ENCODE assay signal across 1 cellular context in the genomic region with DNA sequence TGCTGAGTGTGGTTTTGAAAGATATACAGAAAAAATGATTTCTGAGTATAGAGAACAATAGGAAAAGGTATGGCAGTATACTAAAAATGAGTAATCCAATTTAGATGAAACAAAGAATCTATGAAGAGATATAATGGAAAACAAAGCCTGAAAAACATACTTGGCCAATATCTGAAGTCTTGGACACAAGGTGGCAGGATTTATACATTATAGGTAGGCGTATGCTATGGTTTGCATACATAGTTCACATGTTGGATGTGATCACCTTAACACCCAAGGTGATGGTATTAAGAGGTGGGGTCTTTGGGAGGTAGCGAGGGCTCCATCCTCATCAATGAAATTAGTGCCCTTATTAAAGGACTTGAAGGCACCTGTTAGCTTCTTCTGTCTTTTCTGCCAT.
TF ChIP-seq lines count a peak whose summit lies in the region.

No MANE protein-coding gene starts in this region.

TF ChIP-seq in HCT116, 20 proteins besides CTCF, POLR2A, EP300 and RAD21 (continued from another document):
- TF ChIP-seq SIN3A (IDR thresholded peaks at IDR 0.05; ENCODE audit: low read depth): no peak
- TF ChIP-seq, protein P1, sequence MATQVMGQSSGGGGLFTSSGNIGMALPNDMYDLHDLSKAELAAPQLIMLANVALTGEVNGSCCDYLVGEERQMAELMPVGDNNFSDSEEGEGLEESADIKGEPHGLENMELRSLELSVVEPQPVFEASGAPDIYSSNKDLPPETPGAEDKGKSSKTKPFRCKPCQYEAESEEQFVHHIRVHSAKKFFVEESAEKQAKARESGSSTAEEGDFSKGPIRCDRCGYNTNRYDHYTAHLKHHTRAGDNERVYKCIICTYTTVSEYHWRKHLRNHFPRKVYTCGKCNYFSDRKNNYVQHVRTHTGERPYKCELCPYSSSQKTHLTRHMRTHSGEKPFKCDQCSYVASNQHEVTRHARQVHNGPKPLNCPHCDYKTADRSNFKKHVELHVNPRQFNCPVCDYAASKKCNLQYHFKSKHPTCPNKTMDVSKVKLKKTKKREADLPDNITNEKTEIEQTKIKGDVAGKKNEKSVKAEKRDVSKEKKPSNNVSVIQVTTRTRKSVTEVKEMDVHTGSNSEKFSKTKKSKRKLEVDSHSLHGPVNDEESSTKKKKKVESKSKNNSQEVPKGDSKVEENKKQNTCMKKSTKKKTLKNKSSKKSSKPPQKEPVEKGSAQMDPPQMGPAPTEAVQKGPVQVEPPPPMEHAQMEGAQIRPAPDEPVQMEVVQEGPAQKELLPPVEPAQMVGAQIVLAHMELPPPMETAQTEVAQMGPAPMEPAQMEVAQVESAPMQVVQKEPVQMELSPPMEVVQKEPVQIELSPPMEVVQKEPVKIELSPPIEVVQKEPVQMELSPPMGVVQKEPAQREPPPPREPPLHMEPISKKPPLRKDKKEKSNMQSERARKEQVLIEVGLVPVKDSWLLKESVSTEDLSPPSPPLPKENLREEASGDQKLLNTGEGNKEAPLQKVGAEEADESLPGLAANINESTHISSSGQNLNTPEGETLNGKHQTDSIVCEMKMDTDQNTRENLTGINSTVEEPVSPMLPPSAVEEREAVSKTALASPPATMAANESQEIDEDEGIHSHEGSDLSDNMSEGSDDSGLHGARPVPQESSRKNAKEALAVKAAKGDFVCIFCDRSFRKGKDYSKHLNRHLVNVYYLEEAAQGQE (IDR thresholded peaks at IDR 0.05; ENCODE audit: low read depth): no peak
- no peak for TF ChIP-seq EZH2phosphoT487 (IDR thresholded peaks at IDR 0.05; ENCODE audit: borderline replicate concordance)
- TF ChIP-seq SRF (IDR thresholded peaks at IDR 0.05; ENCODE audit: low read depth): no peak
- TF ChIP-seq YY1 (IDR thresholded peaks at IDR 0.05; ENCODE audit: extremely low read depth, insufficient replicate concordance, low read depth, low read length): no peak
- TF ChIP-seq FOSL1 (IDR thresholded peaks at IDR 0.05; ENCODE audit: low read depth): no peak
- TF ChIP-seq CEBPB (IDR thresholded peaks at IDR 0.05; ENCODE audit: low read depth): no peak
- no peak for TF ChIP-seq JUND (IDR thresholded peaks at IDR 0.05)
